17 cellular contexts compared by ENCODE assay signal in the genomic region with DNA sequence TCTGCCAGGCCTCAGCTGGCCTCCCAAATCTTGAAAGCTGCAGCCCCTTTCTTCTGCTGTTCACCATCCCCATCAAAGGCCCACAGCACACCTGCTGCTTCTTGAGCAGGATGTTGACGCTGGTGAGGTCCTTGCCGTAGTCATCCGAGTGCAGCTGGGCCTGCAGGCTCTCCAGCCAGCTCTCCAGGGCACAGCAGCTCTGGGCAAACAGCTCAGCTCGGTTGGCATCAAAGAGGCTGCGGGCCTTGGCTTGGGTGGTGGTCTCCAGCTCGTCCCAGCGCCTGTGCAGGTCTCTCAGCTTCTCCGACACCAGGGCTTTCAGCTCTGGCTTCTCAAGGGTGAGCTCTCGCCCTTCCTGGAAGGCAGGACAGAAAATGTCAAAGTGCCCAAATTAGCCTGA. TPM values are rescaled to one million over a fixed set of nuclear protein-coding genes. Genes with fewer than 3 reads are reported as not detected.
DNase-seq lines count a peak whose midpoint lies in the region; ATAC-seq and TF ChIP-seq lines count a peak whose summit lies in the region.
"Had no signal": no experiment of that assay in that cellular context is flagged by ENCODE, and none has a peak within 500 bp of the region (broad histone marks: within the 10 kb centered on the region; RNA-seq: fewer than 3 reads in every experiment).

No MANE protein-coding gene starts in this region.

- H3K4me3 ChIP-seq in osteoblast (ENCODE audit: insufficient read depth, low read length) = no peak overlapping the region
- H3K4me3 ChIP-seq: GM23248 had no signal

- H3K4me2 ChIP-seq in osteoblast (ENCODE audit: insufficient read depth, low read length) = no peak overlapping the region
- H3K4me2 ChIP-seq: KMS-11 had no signal

- no peaks in the 10 kb centered on the region for H3K4me1 ChIP-seq in osteoblast (ENCODE audit: insufficient read depth, low read length)

- ATAC-seq in Right ventricle myocardium inferior (no peak), left cardiac atrium (no peak), GM21576 (IDR thresholded peaks at IDR 0.05; ENCODE audit: unreplicated experiment) (no peak), HG02840 (IDR thresholded peaks at IDR 0.05; ENCODE audit: low FRiP score, unreplicated experiment) (no peak), HG03565 (IDR thresholded peaks at IDR 0.05; ENCODE audit: unreplicated experiment) (no peak)
- ATAC-seq: HCT116 had no signal

- peaks cover 4% of the 10 kb centered on the region for H3K9me3 ChIP-seq in osteoblast (ENCODE audit: low read depth, low read length)

- H3K27ac ChIP-seq in RWPE1 (peak overlapping the region; percentile 88), osteoblast (ENCODE audit: low read depth, low read length) (no peak overlapping the region)
- H3K27ac ChIP-seq: GM23248, KMS-11 had no signal

- no peak overlapping the region for H2AFZ ChIP-seq in osteoblast (ENCODE audit: low read length)
- H2AFZ ChIP-seq: GM23248 had no signal

- no peaks in the 10 kb centered on the region for H3K79me2 ChIP-seq in osteoblast (ENCODE audit: insufficient read depth, low read length)

- H4K20me1 ChIP-seq in osteoblast (ENCODE audit: insufficient read depth, low read length) = no peaks in the 10 kb centered on the region

- DNase-seq in Right ventricle myocardium inferior (ENCODE audit: missing footprints) = peak; percentile 4
- no peak for DNase-seq in left cardiac atrium
- DNase-seq in RWPE1 (ENCODE audit: low spot score) = no peak
- DNase-seq in osteoblast (ENCODE audit: insufficient read length, low spot score, missing footprints) = peak; percentile 2
- DNase-seq: ACHN; C1 segment of cervical spinal cord; Calu3; CD4-positive, alpha-beta T cell; DMS 273 treated with DMSO at 0.1 percent for 48 hours; DMS79 treated with DMSO at 0.1 percent for 48 hours; GF-D8; GM23248 had no signal

- POLR2A ChIA-PET in RWPE1 (lab: Yijun Ruan, JAX; ENCODE audit: low non-redundant PET) = no interaction called here

- H3K36me3 ChIP-seq in osteoblast (ENCODE audit: insufficient read depth, low read length) = no peaks in the 10 kb centered on the region

- no peaks in the 10 kb centered on the region for H3K27me3 ChIP-seq in osteoblast (ENCODE audit: insufficient read depth, low read length)

- intact Hi-C loops in Right ventricle myocardium inferior (cut with DNase I) = no loop called here
- intact Hi-C loops in left cardiac atrium (cut with DNase I) = no loop called here

- TF ChIP-seq CTCF in RWPE1 (conservative IDR thresholded peaks at IDR 0.05; ENCODE audit: low read depth) (no peak), osteoblast (IDR thresholded peaks at IDR 0.05; ENCODE audit: extremely low read depth, low read depth, low read length) (no peak)

- CTCF ChIA-PET in RWPE1 (lab: Yijun Ruan, JAX) = interaction anchor here (2.1 kb wide), 1 partner anchor 138 kb away, joined by 9 read pairs; no protein-coding TSS in a partner anchor

RNA-seq across cellular contexts. Expression of a gene that starts 18.5 kb away (rescaled TPM):
- total RNA-seq in Right ventricle myocardium inferior (14.0 TPM), left cardiac atrium (10 to 100 TPM in 1 of 2 donors, 1 to 10 TPM in 1; 8.0 to 13.8 TPM), osteoblast (19.2 and 21.8 TPM in 2 replicates)

RNA-seq across cellular contexts. Expression of a gene that starts 32.8 kb away (rescaled TPM):
- total RNA-seq in Right ventricle myocardium inferior = 0.95 TPM
- total RNA-seq in left cardiac atrium = 1 to 10 TPM; 3.2 to 3.8 TPM
- 0.88 and 2.2 TPM in 2 replicates for total RNA-seq in osteoblast
- total RNA-seq: CD4-positive, alpha-beta T cell had no signal

RNA-seq across cellular contexts. Expression of a gene that starts 57.7 kb away (rescaled TPM):
- total RNA-seq in Right ventricle myocardium inferior (72.1 TPM), left cardiac atrium (10 to 100 TPM; 63.6 to 76.7 TPM), osteoblast (80.4 and 84.0 TPM in 2 replicates)

Comparison
In these comparisons a context has a peak if more than half of its experiments do, and no peak if none do; other contexts are left out.
1. DNase-seq: peak in Right ventricle myocardium inferior (single experiment) and osteoblast (single experiment); none in left cardiac atrium (single experiment) and RWPE1 (single experiment).